Comparison of ENCODE assay signal across 13 cellular contexts in the genomic region with DNA sequence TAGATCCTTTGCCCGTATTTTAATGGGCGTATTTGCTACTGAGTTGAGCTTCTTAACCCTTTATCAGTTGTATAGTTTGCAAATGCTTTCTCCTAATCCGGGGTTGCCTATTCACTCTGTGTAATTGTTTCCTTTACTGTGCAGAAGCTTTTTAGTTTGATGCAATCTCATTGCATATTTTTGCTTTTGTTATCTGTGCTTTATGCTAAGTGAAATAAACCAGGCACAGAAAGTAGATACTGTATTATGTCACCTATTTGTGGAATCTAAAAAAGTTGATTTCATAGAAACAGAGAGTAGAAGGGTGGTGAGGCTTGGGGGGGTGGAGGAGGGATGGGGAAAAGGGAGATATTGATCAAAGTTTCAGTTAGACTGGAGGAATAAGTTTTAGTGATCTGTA.
"Had no signal": no experiment of that assay in that cellular context is flagged by ENCODE, and none has a peak within 500 bp of the region (broad histone marks: within the 10 kb centered on the region; RNA-seq: fewer than 3 reads in every experiment).

No MANE protein-coding gene starts in this region.

- H3K4me3 Mint-ChIP-seq: brain; effector memory CD8-positive, alpha-beta T cell had no signal

- H3K27ac ChIP-seq: adrenal gland, epithelial cell of prostate, ovary, transverse colon had no signal

- H3K27me3 Mint-ChIP-seq: brain; effector memory CD8-positive, alpha-beta T cell had no signal

- H3K9me3 ChIP-seq: adrenal gland, ovary, transverse colon had no signal

- H3K9me3 Mint-ChIP-seq: brain; effector memory CD8-positive, alpha-beta T cell had no signal

- H3K27me3 ChIP-seq: adrenal gland, ovary, transverse colon had no signal

- H3K36me3 ChIP-seq: ovary had no signal

- H3K4me3 ChIP-seq: adrenal gland, ovary, transverse colon had no signal

- ATAC-seq: effector memory CD8-positive, alpha-beta T cell; left ventricle myocardium superior had no signal

- H3K4me1 Mint-ChIP-seq: brain had no signal

- H3K27ac Mint-ChIP-seq: brain; effector memory CD8-positive, alpha-beta T cell had no signal

- H3K4me1 ChIP-seq: adrenal gland, transverse colon had no signal

- DNase-seq: activated effector memory CD4-positive, alpha-beta T cell treated with anti-CD3 and anti-CD28 coated beads, Interleukin-2, amount 50 U/mL, for 16 hours; adrenal gland; effector memory CD8-positive, alpha-beta T cell; hippocampal formation; left ventricle myocardium superior; mesenchymal stem cell; ovary; stimulated activated CD4-positive, alpha-beta T cell treated with anti-CD3 and anti-CD28 coated beads, Interleukin-4, amount 100 ng/mL, for 4 hours; substantia nigra; T-helper 9 cell; transverse colon had no signal
